ENCODE assay signal across 8 cellular contexts in genomic region chr3:58236527-58237237, GRCh38. TPM values are rescaled to one million over a fixed set of nuclear protein-coding genes. Genes with fewer than 3 reads are reported as not detected.
DNase-seq lines count a peak whose midpoint lies in the region; ATAC-seq and TF ChIP-seq lines count a peak whose summit lies in the region.

No MANE protein-coding gene starts in this region.

- 10 to 15% (median 12%) methylated on average over 24 of the region's 24 CpGs for WGBS in psoas muscle, 3 donors

- no peaks in the 10 kb centered on the region for H3K27me3 ChIP-seq in psoas muscle (ENCODE audit: insufficient read depth in 3 of 3, low read length in 2 of 3)

- H3K27ac Mint-ChIP-seq in T-cell: peak overlapping the region; percentile 81 to 85

- peak overlapping the region; percentile 74 for H3K27ac ChIP-seq in psoas muscle

- H3K4me3 ChIP-seq in foreskin fibroblast (ENCODE audit: low read depth in 1 of 2, low read length in 2 of 2): peak overlapping the region; percentile 74 to 87
- peak overlapping the region; percentile 92 for H3K4me3 ChIP-seq in psoas muscle

- no peaks in the 10 kb centered on the region for H3K36me3 ChIP-seq in psoas muscle (ENCODE audit: insufficient read depth in 1 of 2, low read depth in 1 of 2)

- peaks cover 10 to 17% (median 11%) of the 10 kb centered on the region in 3 donors for H3K4me1 Mint-ChIP-seq in T-cell

- peaks cover 14% of the 10 kb centered on the region for H3K4me1 ChIP-seq in psoas muscle

- CTCF ChIA-PET in T-cell (lab: Charles Lee): interaction anchor here in 1 of 2 donors (0.6 kb wide), 2 partner anchors 213 to 263 kb away, joined by 6 to 14 read pairs; no protein-coding TSS in a partner anchor

- intact Hi-C loops in psoas muscle (cut with DNase I): loop anchor here (2.0 to 10.0 kb wide), 3 partner anchors 62 to 582 kb away; no protein-coding TSS in a partner anchor

- ATAC-seq in GM21447 (IDR thresholded peaks at IDR 0.05; ENCODE audit: unreplicated experiment): peak; percentile 3
- peak in 1 of 4 experiments; percentile 1 for ATAC-seq in T-cell (replicated peaks in 1 of 4)
- ATAC-seq in psoas muscle: peak; percentile 4 to 20 (median 6)
- no peak for ATAC-seq in GM18498 (IDR thresholded peaks at IDR 0.05; ENCODE audit: unreplicated experiment)
- no peak for ATAC-seq in activated CD4-positive, CD25-positive, alpha-beta regulatory T cell treated with anti-CD3 and anti-CD28 coated beads, Interleukin-2, amount 50 U/mL, for 24 hours

- H3K9me3 Mint-ChIP-seq in T-cell: no peaks in the 10 kb centered on the region

- peak in 2 of 34 experiments; percentile 2 to 3 for DNase-seq in T-cell
- no peak for DNase-seq in foreskin fibroblast
- peak in 1 of 2 donors; percentile 14 for DNase-seq in psoas muscle
- no peak for DNase-seq in NCI-H1694 treated with DMSO at 0.1 percent for 48 hours (lab: John Stamatoyannopoulos, UW)
- no peak for DNase-seq in CD1c-positive myeloid dendritic cell (ENCODE audit: extremely low spot score)

- no peaks in the 10 kb centered on the region for H3K9me3 ChIP-seq in psoas muscle

- POLR2A ChIA-PET in T-cell (lab: Charles Lee): interaction anchor here in 1 of 2 donors (0.6 kb wide), 1 partner anchor 11 kb away, joined by 3 read pairs; no protein-coding TSS in a partner anchor

- TF ChIP-seq CTCF in foreskin fibroblast (IDR thresholded peaks at IDR 0.05; ENCODE audit: low read depth, low read length) (no peak), psoas muscle (IDR thresholded peaks at IDR 0.05) (no peak)

- H3K4me3 Mint-ChIP-seq in T-cell: peak overlapping the region; percentile 85 to 91 (median 88)

- H3K36me3 Mint-ChIP-seq in T-cell: no peaks in the 10 kb centered on the region

- H3K27me3 Mint-ChIP-seq in T-cell: peaks cover 13 to 15% of the 10 kb centered on the region in 2 donors

RNA-seq across cellular contexts. Expression of gene ABHD6, which starts 0.9 kb away (rescaled TPM):
- total RNA-seq in T-cell (1 to 10 TPM; 3.9 to 7.0 (median 5.5) TPM), psoas muscle (1 to 10 TPM; 2.0 to 7.2 (median 5.1) TPM)
- polyA plus RNA-seq in psoas muscle: 1 to 10 TPM; 1.7 to 5.7 (median 2.5) TPM

RNA-seq across cellular contexts. Expression of gene DNASE1L3, which starts 25.9 kb away (rescaled TPM):
- total RNA-seq in T-cell (under 1 TPM in 4 of 5 donors, not detected in 1; 0.30 to 0.73 (median 0.45) TPM), psoas muscle (1 to 10 TPM in 2 of 4 donors, under 1 TPM in 2; 0.57 to 1.4 (median 1.1) TPM)
- polyA plus RNA-seq in psoas muscle: under 1 TPM; 0.18 to 0.73 (median 0.32) TPM

Comparison
In these comparisons a context has a peak if more than half of its experiments do, and no peak if none do; other contexts are left out.
1. ATAC-seq: peak in GM21447 (single experiment) and psoas muscle (4 of 4); none in GM18498 (single experiment) and activated CD4-positive, CD25-positive, alpha-beta regulatory T cell treated with anti-CD3 and anti-CD28 coated beads, Interleukin-2, amount 50 U/mL, for 24 hours (0 of 2).